Comparison of ENCODE assay signal across 8 cellular contexts in the genomic region with DNA sequence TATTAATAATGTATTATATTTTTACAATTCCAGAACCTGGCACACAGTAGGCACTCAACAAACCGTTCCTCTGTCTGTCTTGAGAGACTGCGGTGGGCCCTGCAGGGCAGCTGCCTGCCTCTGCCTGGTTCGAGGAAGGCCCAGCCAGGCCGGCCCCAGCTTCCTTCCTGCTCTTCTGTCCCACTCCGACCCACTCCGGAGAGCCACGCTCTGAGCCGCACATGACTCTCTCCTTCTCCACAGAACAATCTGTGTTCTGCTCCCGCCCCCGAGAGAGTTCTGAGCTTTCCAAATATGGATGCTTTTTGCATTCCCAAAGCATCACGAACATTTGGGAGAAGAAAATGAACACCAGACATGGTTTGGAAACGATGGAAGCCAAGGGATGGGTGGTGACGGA. TPM values are rescaled to one million over a fixed set of nuclear protein-coding genes. Genes with fewer than 3 reads are reported as not detected.
A peak's percentile ranks its signal among the peaks of the same experiment; 100 is the strongest.
DNase-seq lines count a peak whose midpoint lies in the region; ATAC-seq, FAIRE-seq and TF ChIP-seq lines count a peak whose summit lies in the region.

No MANE protein-coding gene starts in this region.

- no peak for TF ChIP-seq POLR2A in endothelial cell of umbilical vein (IDR thresholded peaks at IDR 0.05; ENCODE audit: low read depth, low read length)

- H4K20me1 ChIP-seq in SU-DHL-6 (ENCODE audit: low read depth, low read length): no peaks in the 10 kb centered on the region
- no peaks in the 10 kb centered on the region for H4K20me1 ChIP-seq in endothelial cell of umbilical vein (replicated peaks; ENCODE audit: control insufficient read depth, extremely low read depth, insufficient read depth, low read length)

- H3K4me3 ChIP-seq in SU-DHL-6 (ENCODE audit: insufficient read depth, low read length, poor library complexity, severe bottlenecking): peak overlapping the region; percentile 45
- H3K4me3 ChIP-seq in endothelial cell of umbilical vein (replicated peaks in 1 of 3; ENCODE audit: insufficient read depth in 1 of 3, low read depth in 1 of 3, low read length in 3 of 3): peak overlapping the region in 1 of 3 experiments; percentile 34

- H3K9me3 Mint-ChIP-seq in naive B cell: peaks cover 0 to 14% (median 9%) of the 10 kb centered on the region in 7 donors

- POLR2A ChIA-PET in endothelial cell of umbilical vein (lab: Charles Lee) (interaction anchor here (0.8 to 1.1 kb wide), 4 partner anchors 350 to 363 kb away, joined by 3 to 13 read pairs (median 4); partner anchors contain the start of gene CALM1), HEK293T (lab: Yijun Ruan, JAX) (interaction anchor here (1.1 to 2.0 kb wide), 2 partner anchors 117 to 375 kb away, joined by 3 to 5 read pairs; no protein-coding TSS in a partner anchor)

- FAIRE-seq in endothelial cell of umbilical vein (lab: Jason Lieb, UNC): no peak

- peak; percentile 8 to 34 for ATAC-seq in naive B cell (ENCODE audit: low read depth in 2 of 2)

- no peaks in the 10 kb centered on the region for H3K9me2 ChIP-seq in SU-DHL-6 (replicated peaks; ENCODE audit: insufficient read depth, low read length)

- H3K4me1 ChIP-seq in endothelial cell of umbilical vein (ENCODE audit: control insufficient read depth, extremely low read depth, insufficient read depth, low read length): peaks cover 15% of the 10 kb centered on the region

- H3K9ac ChIP-seq in SU-DHL-6 (ENCODE audit: low read length): peak overlapping the region; percentile 73
- H3K9ac ChIP-seq in endothelial cell of umbilical vein (replicated peaks; ENCODE audit: extremely low read depth, insufficient read depth, low read length): peak overlapping the region; percentile 85

- CTCF ChIA-PET in endothelial cell of umbilical vein (lab: Charles Lee): interaction anchor here (0.6 to 5.6 kb wide), 57 partner anchors 9 to 804 kb away, joined by 3 to 108 read pairs (median 5); partner anchors contain the start of genes CALM1, EFCAB11, PSMC1 and RPS6KA5
- CTCF ChIA-PET in HEK293T (lab: Yijun Ruan, JAX): interaction anchor here (0.6 to 3.7 kb wide), 11 partner anchors 12 to 461 kb away, joined by 3 to 42 read pairs (median 5); no protein-coding TSS in a partner anchor

- H3K4me3 Mint-ChIP-seq in naive B cell: peak overlapping the region; percentile 76 to 89 (median 84)

- H3K27me3 ChIP-seq in SU-DHL-6 (ENCODE audit: low read length) (peaks cover 4% of the 10 kb centered on the region; the same call in 1 of the 2 replicates), endothelial cell of umbilical vein (ENCODE audit: control insufficient read depth in 2 of 2, insufficient read depth in 2 of 2, low read length in 2 of 2) (no peaks in the 10 kb centered on the region)

- H3K79me2 ChIP-seq in SU-DHL-6 (ENCODE audit: insufficient read depth, low read length): no peaks in the 10 kb centered on the region
- H3K79me2 ChIP-seq in endothelial cell of umbilical vein (ENCODE audit: control insufficient read depth, insufficient read depth, low read length): no peaks in the 10 kb centered on the region

- peak overlapping the region; percentile 95 for H3K4me2 ChIP-seq in SU-DHL-6 (ENCODE audit: low read depth, low read length, poor library complexity, severe bottlenecking)
- H3K4me2 ChIP-seq in endothelial cell of umbilical vein (ENCODE audit: insufficient read depth, low read length): peak overlapping the region; percentile 71

- H3K36me3 ChIP-seq in SU-DHL-6 (ENCODE audit: low read length): no peaks in the 10 kb centered on the region
- no peaks in the 10 kb centered on the region for H3K36me3 ChIP-seq in endothelial cell of umbilical vein (ENCODE audit: control insufficient read depth in 2 of 2, extremely low read depth in 1 of 2, insufficient read depth in 2 of 2, low read length in 2 of 2)

- peak overlapping the region; percentile 39 to 95 (median 84) for H3K27ac Mint-ChIP-seq in naive B cell

- H3K9me3 ChIP-seq in SU-DHL-6 (ENCODE audit: insufficient read depth, low read length) (peaks cover 16% of the 10 kb centered on the region; the same call in 1 of the 2 replicates), endothelial cell of umbilical vein (replicated peaks; ENCODE audit: control insufficient read depth, insufficient read depth, low read length) (no peaks in the 10 kb centered on the region)

- H3K4me1 Mint-ChIP-seq in naive B cell: peaks cover 17 to 23% (median 20%) of the 10 kb centered on the region in 3 donors

- H3K27me3 Mint-ChIP-seq in naive B cell: peaks cover 0 to 13% (median 0%) of the 10 kb centered on the region in 3 donors

- TF ChIP-seq CTCF in GM20000 (IDR thresholded peaks at IDR 0.05; ENCODE audit: extremely low read depth, missing control alignments): no peak
- TF ChIP-seq CTCF in SU-DHL-6 (IDR thresholded peaks at IDR 0.05; ENCODE audit: insufficient read depth, low read length, poor library complexity, severe bottlenecking): no peak
- TF ChIP-seq CTCF in endothelial cell of umbilical vein (IDR thresholded peaks at IDR 0.05; ENCODE audit: extremely low read depth in 1 of 2, insufficient read depth in 1 of 2, low read depth in 1 of 2, low read length in 2 of 2): no peak

- dilution Hi-C loops in endothelial cell of umbilical vein (cut with MboI; ENCODE audit: extremely low pct_ligation_motif_present, low sequenced_read_pairs): no loop called here

- H3K36me3 Mint-ChIP-seq in naive B cell: peaks cover 0 to 6% of the 10 kb centered on the region in 2 donors

- TSS peak; percentile 56 for BruUV-seq in endothelial cell of umbilical vein (replicated peaks; lab: Mats Ljungman, UMichigan)

- no peaks in the 10 kb centered on the region for H3K9me1 ChIP-seq in endothelial cell of umbilical vein (replicated peaks; ENCODE audit: control insufficient read depth, extremely low read depth, insufficient read depth, low read length)

- H3F3A ChIP-seq in SU-DHL-6 (ENCODE audit: insufficient read depth): no peaks in the 10 kb centered on the region

- peak overlapping the region; percentile 100 for H2AFZ ChIP-seq in SU-DHL-6 (ENCODE audit: low read depth, low read length, severe bottlenecking)
- peak overlapping the region; percentile 12 for H2AFZ ChIP-seq in endothelial cell of umbilical vein (ENCODE audit: low read depth, low read length)

- H3K27ac ChIP-seq in SU-DHL-6 (ENCODE audit: low read depth, low read length) (no peak overlapping the region), endothelial cell of umbilical vein (ENCODE audit: insufficient read depth, low read depth, low read length) (peak overlapping the region; percentile 61)

- peak; percentile 12 for DNase-seq in GM20000 (ENCODE audit: low spot score)
- peak; percentile 45 for DNase-seq in endothelial cell of umbilical vein (ENCODE audit: low read depth, low spot score)
- peak; percentile 10 for DNase-seq in naive B cell
- DNase-seq in OCI-M2 (lab: John Stamatoyannopoulos, UW; ENCODE audit: unreplicated experiment): no peak
- no peak for DNase-seq in HEK293T (ENCODE audit: extremely low spot score)
- DNase-seq in D341Med (ENCODE audit: low spot score): no peak
- DNase-seq in NCI-H2029 (lab: John Stamatoyannopoulos, UW): no peak

- intact Hi-C loops in endothelial cell of umbilical vein (cut with micrococcal nuclease): loop anchor here (1.0 to 5.0 kb wide), 10 partner anchors 36 to 472 kb away; no protein-coding TSS in a partner anchor

TF ChIP-seq in endothelial cell of umbilical vein, 7 proteins besides CTCF, POLR2A, EP300 and RAD21:
- TF ChIP-seq EZH2 (IDR thresholded peaks at IDR 0.05; ENCODE audit: borderline replicate concordance, low read depth, low read length, severe bottlenecking) (no peak), GATA2 (IDR thresholded peaks at IDR 0.05; ENCODE audit: insufficient read depth, insufficient read length, low read depth, low read length) (no peak), FOS (IDR thresholded peaks at IDR 0.05; ENCODE audit: borderline replicate concordance, insufficient read depth, low read length) (no peak), MAX (IDR thresholded peaks at IDR 0.05; ENCODE audit: insufficient read depth, insufficient read length) (no peak), JUN (IDR thresholded peaks at IDR 0.05; ENCODE audit: borderline replicate concordance, insufficient read depth, insufficient read length, low read depth) (no peak), POLR2AphosphoS5 (IDR thresholded peaks at IDR 0.05; ENCODE audit: insufficient read depth, low read depth, low read length) (peak; percentile 3)

TF ChIP-seq in HEK293T, 16 proteins besides CTCF, POLR2A, EP300 and RAD21 (continues in another document):
- TF ChIP-seq CTBP1 (IDR thresholded peaks at IDR 0.05; ENCODE audit: borderline replicate concordance) (no peak), SP1 (IDR thresholded peaks at IDR 0.05) (no peak), FOXA1 (IDR thresholded peaks at IDR 0.05) (no peak), SUZ12 (IDR thresholded peaks at IDR 0.05) (no peak), HDGF (IDR thresholded peaks at IDR 0.05; ENCODE audit: borderline replicate concordance) (no peak), FOXM1 (IDR thresholded peaks at IDR 0.05; ENCODE audit: borderline replicate concordance) (no peak), FOXK2 (IDR thresholded peaks at IDR 0.05) (no peak), BHLHE40 (IDR thresholded peaks at IDR 0.05; ENCODE audit: borderline replicate concordance) (no peak), TARDBP (IDR thresholded peaks at IDR 0.05) (no peak), ZNF384 (IDR thresholded peaks at IDR 0.05) (no peak), PKNOX1 (IDR thresholded peaks at IDR 0.05) (no peak), L3MBTL2 (conservative IDR thresholded peaks at IDR 0.05) (no peak), LEF1 (IDR thresholded peaks at IDR 0.05; ENCODE audit: borderline replicate concordance) (no peak), ELF4 (IDR thresholded peaks at IDR 0.05) (no peak)

RNA-seq across cellular contexts. Expression of gene TTC7B, which starts 57.3 kb away (rescaled TPM):
- 76.5 and 86.4 TPM in 2 replicates for total RNA-seq in endothelial cell of umbilical vein
- polyA plus RNA-seq in endothelial cell of umbilical vein (46.8 and 65.5 TPM in 2 replicates), naive B cell (ENCODE audit: low read depth in 6 of 6) (1 to 10 TPM in 1 of 6 donors, under 1 TPM in 1, not detected in 4; 0.39 to 1.2 TPM)
- polyA plus RNA-seq in endothelial cell of umbilical vein (2011; cell fraction: cytosol; rRNA removed): 60.3 and 66.3 TPM in 2 replicates
- polyA plus RNA-seq in endothelial cell of umbilical vein (2011; cell fraction: nucleus; rRNA removed): 58.0 and 60.5 TPM in 2 replicates
- polyA plus RNA-seq in endothelial cell of umbilical vein (2012): 48.9 and 51.3 TPM in 2 replicates
- polyA minus RNA-seq in endothelial cell of umbilical vein: 92.1 and 99.3 TPM in 2 replicates
- polyA minus RNA-seq in endothelial cell of umbilical vein (2011; cell fraction: cytosol; rRNA and poly(A)+ RNA removed): 15.5 TPM
- 113 and 116 TPM in 2 replicates for polyA minus RNA-seq in endothelial cell of umbilical vein (2011; cell fraction: nucleus; rRNA and poly(A)+ RNA removed)

Comparison
In these comparisons a context has a peak if more than half of its experiments do, and no peak if none do; other contexts are left out.
1. DNase-seq: peak in GM20000 (single experiment), endothelial cell of umbilical vein (single experiment) and naive B cell (single experiment); none in OCI-M2 (single experiment), HEK293T (single experiment), D341Med (single experiment) and NCI-H2029 (single experiment).
2. RNA of gene TTC7B, which starts 57.3 kb away (polyA plus RNA-seq): 46.8 to 66.3 TPM in endothelial cell of umbilical vein; 0.39 to 1.2 TPM in naive B cell; every median in the first group is over 10 times any median in the second.